ENCODE assay signal across 8 cellular contexts in genomic region chr1:161177112-161177935, GRCh38. TPM values are rescaled to one million over a fixed set of nuclear protein-coding genes. Genes with fewer than 3 reads are reported as not detected.
DNase-seq lines count a peak whose midpoint lies in the region; ATAC-seq, FAIRE-seq and TF ChIP-seq lines count a peak whose summit lies in the region.

B4GALT3 (minus strand) TSS chr1:161177507; CDS start chr1:161176060, 1,447 bp downstream.

- DNase-seq in BE2C (peak; percentile 95), GM19239 (ENCODE audit: insufficient read length, low spot score) (no peak), NCI-H526 (lab: John Stamatoyannopoulos, UW) (peak; percentile 92 to 98)
- peak; percentile 99 for DNase-seq in activated CD4-positive, alpha-beta T cell treated with anti-CD3 and anti-CD28 coated beads, Interleukin-2, amount 10 ng/mL, durations not matched to agents 24 days and 14 days
- peak; percentile 93 to 99 (median 94) for DNase-seq in stimulated activated CD4-positive, alpha-beta T cell treated with anti-CD3 and anti-CD28 coated beads, Interleukin-1b, Interleukin-23, amount 100 ng/mL, for 24 hours (ENCODE audit: low read depth in 4 of 4, low spot score in 1 of 4)

- H3K36me3 Mint-ChIP-seq in activated CD4-positive, alpha-beta T cell treated with anti-CD3 and anti-CD28 coated beads, Interleukin-2, amount 10 ng/mL, durations not matched to agents 24 days and 14 days (ENCODE audit: low read depth), result peaks cover 42% of the 10 kb centered on the region

- peak within 1 kb of the TSS; percentile 100 for H3K27ac Mint-ChIP-seq in activated CD4-positive, alpha-beta T cell treated with anti-CD3 and anti-CD28 coated beads, Interleukin-2, amount 10 ng/mL, durations not matched to agents 24 days and 14 days

- H3K4me3 ChIP-seq in BE2C (ENCODE audit: low read depth, low read length), result peak within 1 kb of the TSS; percentile 81

- no peaks in the 10 kb centered on the region for H3K9me3 Mint-ChIP-seq in activated CD4-positive, alpha-beta T cell treated with anti-CD3 and anti-CD28 coated beads, Interleukin-2, amount 10 ng/mL, durations not matched to agents 24 days and 14 days

- H3K4me1 Mint-ChIP-seq in activated CD4-positive, alpha-beta T cell treated with anti-CD3 and anti-CD28 coated beads, Interleukin-2, amount 10 ng/mL, durations not matched to agents 24 days and 14 days, result peaks cover 59% of the 10 kb centered on the region

- peak; percentile 57 for TF ChIP-seq CTCF in BE2C (IDR thresholded peaks at IDR 0.05; ENCODE audit: low read depth, low read length)

- peak; percentile 59 for FAIRE-seq in GM19239 (lab: Jason Lieb, UNC)

- peak; percentile 85 for ATAC-seq in HG03439 (IDR thresholded peaks at IDR 0.05; ENCODE audit: unreplicated experiment)

- H3K4me3 Mint-ChIP-seq in activated CD4-positive, alpha-beta T cell treated with anti-CD3 and anti-CD28 coated beads, Interleukin-2, amount 10 ng/mL, durations not matched to agents 24 days and 14 days, result peak within 1 kb of the TSS; percentile 100

- no peaks in the 10 kb centered on the region for H3K27me3 ChIP-seq in BE2C
- H3K27me3 ChIP-seq in layer of hippocampus (ENCODE audit: control insufficient read depth, insufficient read depth, low read length), result no peaks in the 10 kb centered on the region

- H3K27me3 Mint-ChIP-seq in activated CD4-positive, alpha-beta T cell treated with anti-CD3 and anti-CD28 coated beads, Interleukin-2, amount 10 ng/mL, durations not matched to agents 24 days and 14 days, result no peaks in the 10 kb centered on the region

- no peaks in the 10 kb centered on the region; the same call in 1 of the 2 replicates for H3K4me1 ChIP-seq in BE2C

- peaks cover 28% of the 10 kb centered on the region for H3K36me3 ChIP-seq in BE2C

- H3K27ac ChIP-seq in cingulate gyrus (ENCODE audit: low read depth, low read length) (peak within 1 kb of the TSS; percentile 94), layer of hippocampus (ENCODE audit: low read depth, low read length) (peak within 1 kb of the TSS; percentile 91)

- intact Hi-C loops in activated CD4-positive, alpha-beta T cell treated with anti-CD3 and anti-CD28 coated beads, Interleukin-2, amount 10 ng/mL, durations not matched to agents 24 days and 14 days (cut with micrococcal nuclease), result loop anchor here (1.0 to 2.0 kb wide), 2 partner anchors 11 to 19 kb away; partner anchors contain the start of genes PPOX and USP21

- H3K9me3 ChIP-seq in BE2C, result no peaks in the 10 kb centered on the region

RNA-seq across cellular contexts. Expression of gene B4GALT3, which starts in this region (rescaled TPM):
- 109 TPM for polyA plus RNA-seq in BE2C (2012; ENCODE audit: insufficient read depth, insufficient read length, low read depth)
- total RNA-seq in activated CD4-positive, alpha-beta T cell treated with anti-CD3 and anti-CD28 coated beads, Interleukin-2, amount 10 ng/mL, durations not matched to agents 24 days and 14 days, result 65.1 and 69.9 TPM in 2 replicates
